Comparison of ENCODE assay signal across 22 cellular contexts in genomic region chrY:21033366-21033765, GRCh38.
DNase-seq lines count a peak whose midpoint lies in the region; ATAC-seq lines count a peak whose summit lies in the region.
"Had no signal": no experiment of that assay in that cellular context is flagged by ENCODE, and none has a peak within 500 bp of the region (broad histone marks: within the 10 kb centered on the region; RNA-seq: fewer than 3 reads in every experiment).

No MANE protein-coding gene starts in this region.

- DNase-seq in SKM-1 treated with dmso at 0.1 percent for 144 hours (lab: John Stamatoyannopoulos, UW; ENCODE audit: unreplicated experiment) (peak; percentile 1), SKM-1 (lab: John Stamatoyannopoulos, UW; ENCODE audit: unreplicated experiment) (no peak), NCI-H748 treated with DMSO at 0.1 percent for 48 hours (lab: John Stamatoyannopoulos, UW) (no peak), superior temporal gyrus (ENCODE audit: extremely low spot score) (no peak), A172 (ENCODE audit: low spot score) (no peak)
- no peak for DNase-seq in stimulated activated naive CD8-positive, alpha-beta T cell treated with anti-CD3 and anti-CD28 coated beads, Interleukin-15, Interleukin-2, amounts not matched to agents 100 U/mL and 50 U/mL, for 24 hours
- DNase-seq in activated T-helper 1 cell treated with anti-CD3 and anti-CD28 coated beads, Interleukin-12 subunit alpha, Interleukin-12 subunit beta, Interleukin-2, Interleukin-4 antibody, amounts not matched to agents 30 ng/mL and 10 ng/mL and 1 ng/mL, durations not matched to agents 14 hours and 24 hours and 36 hours (ENCODE audit: low spot score), result no peak
- DNase-seq: activated CD4-positive, CD25-positive, alpha-beta regulatory T cell treated with anti-CD3 and anti-CD28 coated beads, Interleukin-2, amount 50 U/mL, for 72 hours; erythroblast; GOT3; HFFc6; hypothalamus; IMR-90; left cardiac atrium; natural killer cell; NCI-H1092; NCI-H1694 treated with DMSO at 0.1 percent for 48 hours; occipital lobe; stimulated activated CD4-positive, alpha-beta T cell treated with anti-CD3 and anti-CD28 coated beads, Interleukin-4, amount 100 ng/mL, for 24 hours; upper lobe of left lung had no signal

- no peaks in the 10 kb centered on the region for H3K9me3 Mint-ChIP-seq in stimulated activated naive CD8-positive, alpha-beta T cell treated with anti-CD3 and anti-CD28 coated beads, Interleukin-15, Interleukin-2, amounts not matched to agents 100 ng/mL and 50 ng/mL, for 24 hours
- peaks cover 6% of the 10 kb centered on the region for H3K9me3 Mint-ChIP-seq in activated T-helper 1 cell treated with anti-CD3 and anti-CD28 coated beads, Interleukin-12 subunit alpha, Interleukin-12 subunit beta, Interleukin-2, Interleukin-4 antibody, amounts not matched to agents 30 ng/mL and 10 ng/mL and 1 ng/mL, durations not matched to agents 14 hours and 24 hours and 36 hours

- no peak for ATAC-seq in stimulated activated naive CD8-positive, alpha-beta T cell treated with anti-CD3 and anti-CD28 coated beads, Interleukin-15, Interleukin-2, amounts not matched to agents 100 U/mL and 50 U/mL, for 24 hours
- ATAC-seq: left cardiac atrium, natural killer cell had no signal

- intact Hi-C loops in activated T-helper 1 cell treated with anti-CD3 and anti-CD28 coated beads, Interleukin-12 subunit alpha, Interleukin-12 subunit beta, Interleukin-2, Interleukin-4 antibody, amounts not matched to agents 30 ng/mL and 10 ng/mL and 1 ng/mL, durations not matched to agents 14 hours and 24 hours and 36 hours (cut with micrococcal nuclease), result loop anchor here (10.0 kb wide), 3 partner anchors 211 to 459 kb away; partner anchors contain the start of gene EIF1AY

- H3K27me3 Mint-ChIP-seq in stimulated activated naive CD8-positive, alpha-beta T cell treated with anti-CD3 and anti-CD28 coated beads, Interleukin-15, Interleukin-2, amounts not matched to agents 100 ng/mL and 50 ng/mL, for 24 hours, result no peaks in the 10 kb centered on the region
- H3K27me3 Mint-ChIP-seq in activated T-helper 1 cell treated with anti-CD3 and anti-CD28 coated beads, Interleukin-12 subunit alpha, Interleukin-12 subunit beta, Interleukin-2, Interleukin-4 antibody, amounts not matched to agents 30 ng/mL and 10 ng/mL and 1 ng/mL, durations not matched to agents 14 hours and 24 hours and 36 hours (ENCODE audit: insufficient read depth), result no peaks in the 10 kb centered on the region

- H3K4me3 Mint-ChIP-seq in stimulated activated naive CD8-positive, alpha-beta T cell treated with anti-CD3 and anti-CD28 coated beads, Interleukin-15, Interleukin-2, amounts not matched to agents 100 ng/mL and 50 ng/mL, for 24 hours, result no peak overlapping the region
- H3K4me3 Mint-ChIP-seq in activated T-helper 1 cell treated with anti-CD3 and anti-CD28 coated beads, Interleukin-12 subunit alpha, Interleukin-12 subunit beta, Interleukin-2, Interleukin-4 antibody, amounts not matched to agents 30 ng/mL and 10 ng/mL and 1 ng/mL, durations not matched to agents 14 hours and 24 hours and 36 hours, result peak overlapping the region; percentile 47
- H3K4me3 Mint-ChIP-seq: CD14-positive monocyte, HFFc6, natural killer cell had no signal

- H3K36me3 Mint-ChIP-seq in stimulated activated naive CD8-positive, alpha-beta T cell treated with anti-CD3 and anti-CD28 coated beads, Interleukin-15, Interleukin-2, amounts not matched to agents 100 ng/mL and 50 ng/mL, for 24 hours (ENCODE audit: low read depth), result no peaks in the 10 kb centered on the region
- H3K36me3 Mint-ChIP-seq in activated T-helper 1 cell treated with anti-CD3 and anti-CD28 coated beads, Interleukin-12 subunit alpha, Interleukin-12 subunit beta, Interleukin-2, Interleukin-4 antibody, amounts not matched to agents 30 ng/mL and 10 ng/mL and 1 ng/mL, durations not matched to agents 14 hours and 24 hours and 36 hours (ENCODE audit: low read depth), result peaks cover 13% of the 10 kb centered on the region
- H3K36me3 Mint-ChIP-seq: CD14-positive monocyte, natural killer cell had no signal

- H3K4me1 Mint-ChIP-seq in stimulated activated naive CD8-positive, alpha-beta T cell treated with anti-CD3 and anti-CD28 coated beads, Interleukin-15, Interleukin-2, amounts not matched to agents 100 ng/mL and 50 ng/mL, for 24 hours (ENCODE audit: low read depth), result peaks cover 47% of the 10 kb centered on the region
- peaks cover 69% of the 10 kb centered on the region for H3K4me1 Mint-ChIP-seq in activated T-helper 1 cell treated with anti-CD3 and anti-CD28 coated beads, Interleukin-12 subunit alpha, Interleukin-12 subunit beta, Interleukin-2, Interleukin-4 antibody, amounts not matched to agents 30 ng/mL and 10 ng/mL and 1 ng/mL, durations not matched to agents 14 hours and 24 hours and 36 hours (ENCODE audit: low read depth)
- H3K4me1 Mint-ChIP-seq: natural killer cell had no signal

- peak overlapping the region; percentile 26 for H3K27ac Mint-ChIP-seq in stimulated activated naive CD8-positive, alpha-beta T cell treated with anti-CD3 and anti-CD28 coated beads, Interleukin-15, Interleukin-2, amounts not matched to agents 100 ng/mL and 50 ng/mL, for 24 hours
- H3K27ac Mint-ChIP-seq in activated T-helper 1 cell treated with anti-CD3 and anti-CD28 coated beads, Interleukin-12 subunit alpha, Interleukin-12 subunit beta, Interleukin-2, Interleukin-4 antibody, amounts not matched to agents 30 ng/mL and 10 ng/mL and 1 ng/mL, durations not matched to agents 14 hours and 24 hours and 36 hours, result peak overlapping the region; percentile 89
- H3K27ac Mint-ChIP-seq: HFFc6, natural killer cell had no signal
